Comparison of ENCODE assay signal across 10 cellular contexts in the genomic region with DNA sequence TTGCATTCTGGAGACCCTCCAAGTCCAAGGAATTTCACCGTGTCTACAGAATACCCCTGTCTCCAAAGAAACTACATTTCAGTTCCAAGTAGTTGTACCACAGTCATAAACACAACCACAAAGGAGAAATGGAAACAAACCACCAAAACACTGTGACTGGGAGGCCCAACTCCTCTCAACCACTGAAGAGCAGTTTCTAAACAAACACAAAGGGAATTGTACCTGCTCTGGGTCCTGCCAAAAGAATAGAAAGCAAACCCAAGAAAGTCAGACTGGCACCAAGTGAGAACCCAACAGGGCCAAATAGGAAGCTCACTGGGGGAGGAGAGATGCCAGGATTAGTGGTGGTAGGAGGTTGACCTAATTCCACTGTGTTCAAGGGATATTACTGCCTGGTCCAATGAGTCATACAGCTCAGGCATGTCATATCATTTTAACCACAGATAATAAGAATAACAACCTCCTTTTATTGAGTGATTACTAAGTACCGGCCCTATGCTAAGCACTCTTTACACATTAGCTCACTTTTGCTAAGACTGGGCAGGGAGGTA.
DNase-seq lines count a peak whose midpoint lies in the region; ATAC-seq and TF ChIP-seq lines count a peak whose summit lies in the region.
"Had no signal": no experiment of that assay in that cellular context is flagged by ENCODE, and none has a peak within 500 bp of the region (broad histone marks: within the 10 kb centered on the region; RNA-seq: fewer than 3 reads in every experiment).

No MANE protein-coding gene starts in this region.

- no peaks in the 10 kb centered on the region for H3K9me3 Mint-ChIP-seq in activated CD4-positive, alpha-beta T cell treated with anti-CD3 and anti-CD28 coated beads for 36 hours (ENCODE audit: low read depth)
- no peaks in the 10 kb centered on the region for H3K9me3 Mint-ChIP-seq in MCF 10A (ENCODE audit: unreplicated experiment)
- H3K9me3 Mint-ChIP-seq in progenitor cell of endocrine pancreas (ENCODE audit: low read depth) = no peaks in the 10 kb centered on the region

- DNase-seq in activated CD4-positive, alpha-beta T cell treated with anti-CD3 and anti-CD28 coated beads for 36 hours = peak; percentile 19
- no peak for DNase-seq in activated CD4-positive, alpha-beta T cell treated with anti-CD3 and anti-CD28 coated beads for 4 hours
- DNase-seq in NCI-H2029 (lab: John Stamatoyannopoulos, UW) = peak; percentile 37
- DNase-seq in MCF 10A (ENCODE audit: unreplicated experiment) = peak; percentile 79
- no peak for DNase-seq in progenitor cell of endocrine pancreas (ENCODE audit: low spot score, unreplicated experiment)
- DNase-seq: erythroblast, right lobe of liver had no signal

- no peak overlapping the region for H3K4me3 ChIP-seq in skeletal muscle satellite cell (ENCODE audit: low read length)
- H3K4me3 ChIP-seq: right lobe of liver had no signal

- H3K27me3 Mint-ChIP-seq in activated CD4-positive, alpha-beta T cell treated with anti-CD3 and anti-CD28 coated beads for 36 hours = no peaks in the 10 kb centered on the region
- H3K27me3 Mint-ChIP-seq in MCF 10A (ENCODE audit: insufficient read depth, unreplicated experiment) (no peaks in the 10 kb centered on the region), progenitor cell of endocrine pancreas (no peaks in the 10 kb centered on the region)

- ATAC-seq in activated CD4-positive, alpha-beta T cell treated with anti-CD3 and anti-CD28 coated beads for 36 hours = peak; percentile 62
- ATAC-seq in HG02938 (IDR thresholded peaks at IDR 0.05; ENCODE audit: unreplicated experiment) (no peak), GM19455 (IDR thresholded peaks at IDR 0.05; ENCODE audit: unreplicated experiment) (no peak)

- POLR2A ChIA-PET in activated CD4-positive, alpha-beta T cell treated with anti-CD3 and anti-CD28 coated beads for 36 hours (lab: Charles Lee) = interaction anchor here (0.6 kb wide), 1 partner anchor 36 kb away, joined by 4 read pairs; no protein-coding TSS in a partner anchor
- POLR2A ChIA-PET in MCF 10A (lab: Yijun Ruan, JAX) = interaction anchor here (0.7 to 1.8 kb wide), 4 partner anchors 18 to 123 kb away, joined by 3 to 6 read pairs (median 4); no protein-coding TSS in a partner anchor

- no peaks in the 10 kb centered on the region for H3K9me3 ChIP-seq in skeletal muscle satellite cell (replicated peaks; ENCODE audit: low read length)
- H3K9me3 ChIP-seq: right lobe of liver had no signal

- CTCF ChIA-PET in activated CD4-positive, alpha-beta T cell treated with anti-CD3 and anti-CD28 coated beads for 36 hours (lab: Charles Lee) = interaction anchor here (0.6 to 1.5 kb wide), 2 partner anchors 9 to 98 kb away, joined by 3 to 6 read pairs; no protein-coding TSS in a partner anchor
- CTCF ChIA-PET in MCF 10A (lab: Yijun Ruan, JAX) = interaction anchor here (0.7 to 2.3 kb wide), 4 partner anchors 9 to 99 kb away, joined by 3 to 11 read pairs (median 6); no protein-coding TSS in a partner anchor

- no peak overlapping the region for H3K4me3 Mint-ChIP-seq in activated CD4-positive, alpha-beta T cell treated with anti-CD3 and anti-CD28 coated beads for 36 hours
- no peak overlapping the region for H3K4me3 Mint-ChIP-seq in MCF 10A (ENCODE audit: unreplicated experiment)
- H3K4me3 Mint-ChIP-seq in progenitor cell of endocrine pancreas (ENCODE audit: low read depth) = no peak overlapping the region

- peaks cover 31% of the 10 kb centered on the region for H3K4me1 Mint-ChIP-seq in activated CD4-positive, alpha-beta T cell treated with anti-CD3 and anti-CD28 coated beads for 36 hours
- H3K4me1 Mint-ChIP-seq in MCF 10A (ENCODE audit: insufficient read depth, unreplicated experiment) (peaks cover 13% of the 10 kb centered on the region), progenitor cell of endocrine pancreas (ENCODE audit: low read depth) (no peaks in the 10 kb centered on the region)

- peak overlapping the region; percentile 19 for H3K4me2 ChIP-seq in skeletal muscle satellite cell (ENCODE audit: low read length)

- H3K27ac Mint-ChIP-seq in activated CD4-positive, alpha-beta T cell treated with anti-CD3 and anti-CD28 coated beads for 36 hours = peak overlapping the region; percentile 9
- H3K27ac Mint-ChIP-seq in MCF 10A (ENCODE audit: low read depth, unreplicated experiment) (no peak overlapping the region), progenitor cell of endocrine pancreas (no peak overlapping the region)

- intact Hi-C loops in activated CD4-positive, alpha-beta T cell treated with anti-CD3 and anti-CD28 coated beads for 36 hours (cut with DNase I, micrococcal nuclease) = no loop called here
- intact Hi-C loops in MCF 10A (cut with micrococcal nuclease) = no loop called here

- peaks cover 4% of the 10 kb centered on the region for H3K36me3 Mint-ChIP-seq in activated CD4-positive, alpha-beta T cell treated with anti-CD3 and anti-CD28 coated beads for 36 hours (ENCODE audit: low read depth)
- no peaks in the 10 kb centered on the region for H3K36me3 Mint-ChIP-seq in MCF 10A (ENCODE audit: insufficient read depth, unreplicated experiment)
- no peaks in the 10 kb centered on the region for H3K36me3 Mint-ChIP-seq in progenitor cell of endocrine pancreas (ENCODE audit: insufficient read depth)

- no TSS peak for BruUV-seq in MCF 10A (replicated peaks; lab: Mats Ljungman, UMichigan)

- H3K4me1 ChIP-seq in skeletal muscle satellite cell (ENCODE audit: control insufficient read depth, insufficient read depth, low read length) = peaks cover 19% of the 10 kb centered on the region

- H3K9ac ChIP-seq in skeletal muscle satellite cell (ENCODE audit: low read depth, low read length) = no peak overlapping the region

- TF ChIP-seq CTCF in MCF 10A (IDR thresholded peaks at IDR 0.05; ENCODE audit: unreplicated experiment) (no peak), progenitor cell of endocrine pancreas (IDR thresholded peaks at IDR 0.05; ENCODE audit: unreplicated experiment) (no peak)

- H3K36me3 ChIP-seq in skeletal muscle satellite cell (ENCODE audit: insufficient read depth, low read length) = no peaks in the 10 kb centered on the region
- H3K36me3 ChIP-seq: right lobe of liver had no signal

- no peaks in the 10 kb centered on the region for H3K27me3 ChIP-seq in skeletal muscle satellite cell (ENCODE audit: control insufficient read depth, insufficient read depth, low read length)
- H3K27me3 ChIP-seq: right lobe of liver had no signal

Comparison
In these comparisons a context has a peak if more than half of its experiments do, and no peak if none do; other contexts are left out.
1. DNase-seq: peak in activated CD4-positive, alpha-beta T cell treated with anti-CD3 and anti-CD28 coated beads for 36 hours (single experiment), NCI-H2029 (single experiment) and MCF 10A (single experiment); none in activated CD4-positive, alpha-beta T cell treated with anti-CD3 and anti-CD28 coated beads for 4 hours (0 of 2) and progenitor cell of endocrine pancreas (single experiment).